Comparison of ENCODE assay signal across 28 cellular contexts in the genomic region with DNA sequence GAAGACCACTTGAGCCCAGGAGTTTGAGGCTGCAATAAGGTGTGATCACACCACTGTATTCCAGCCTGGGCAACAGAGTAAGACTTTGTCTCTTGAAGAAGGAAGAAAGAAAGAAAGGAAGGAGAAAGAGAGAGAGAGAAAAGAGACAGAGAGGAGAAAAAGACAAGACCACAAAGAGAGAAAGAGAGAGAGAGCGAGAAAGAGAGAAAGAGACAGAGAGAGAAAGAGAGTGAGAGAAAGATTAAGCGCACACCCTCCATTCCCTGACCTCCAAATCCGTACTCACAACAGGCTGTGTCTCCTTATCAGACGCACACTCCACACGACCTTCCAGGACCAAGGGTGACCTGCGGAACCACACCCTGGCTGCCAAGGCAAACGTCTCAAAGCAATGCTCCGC.
"Had no signal": no experiment of that assay in that cellular context is flagged by ENCODE, and none has a peak within 500 bp of the region (broad histone marks: within the 10 kb centered on the region; RNA-seq: fewer than 3 reads in every experiment).

No MANE protein-coding gene starts in this region.

- H3K27me3 Mint-ChIP-seq: naive thymus-derived CD8-positive, alpha-beta T cell had no signal

- H3K9me3 Mint-ChIP-seq: endodermal cell; naive thymus-derived CD8-positive, alpha-beta T cell; stimulated activated effector memory CD8-positive, alpha-beta T cell treated with anti-CD3 and anti-CD28 coated beads, Interleukin-12 subunit alpha, Interleukin-12 subunit beta, amount 100 ng/mL, for 72 hours had no signal

- H3K4me1 ChIP-seq: foreskin keratinocyte, left ventricle myocardium inferior, lower lobe of right lung, psoas muscle, upper lobe of right lung, uterus had no signal

- H3K4me3 ChIP-seq: dorsolateral prefrontal cortex, esophagus muscularis mucosa, gastroesophageal sphincter, heart right ventricle, left ventricle myocardium inferior, lower lobe of right lung, ovary, psoas muscle, sigmoid colon, thoracic aorta, tibial nerve, upper lobe of right lung, uterus had no signal

- H3K9me3 ChIP-seq: esophagus muscularis mucosa, gastroesophageal sphincter, heart right ventricle, left ventricle myocardium inferior, lower lobe of right lung, ovary, psoas muscle, sigmoid colon, thoracic aorta, tibial nerve, upper lobe of right lung, uterus had no signal

- ATAC-seq: foreskin keratinocyte; gastroesophageal sphincter; heart right ventricle; left colon; lower lobe of right lung; naive thymus-derived CD8-positive, alpha-beta T cell; psoas muscle; right cardiac atrium; stimulated activated effector memory CD8-positive, alpha-beta T cell treated with anti-CD3 and anti-CD28 coated beads, Interleukin-12 subunit alpha, Interleukin-12 subunit beta, amount 100 ng/mL, for 72 hours; stimulated activated naive CD8-positive, alpha-beta T cell treated with anti-CD3 and anti-CD28 coated beads, Interleukin-15, Interleukin-2, amounts not matched to agents 100 U/mL and 50 U/mL, for 24 hours; upper lobe of right lung had no signal

- H3K4me3 Mint-ChIP-seq: endodermal cell; naive thymus-derived CD8-positive, alpha-beta T cell; nephron progenitor cell; stimulated activated effector memory CD8-positive, alpha-beta T cell treated with anti-CD3 and anti-CD28 coated beads, Interleukin-12 subunit alpha, Interleukin-12 subunit beta, amount 100 ng/mL, for 72 hours had no signal

- H3K27ac Mint-ChIP-seq: endodermal cell; stimulated activated effector memory CD8-positive, alpha-beta T cell treated with anti-CD3 and anti-CD28 coated beads, Interleukin-12 subunit alpha, Interleukin-12 subunit beta, amount 100 ng/mL, for 72 hours had no signal

- H3K27me3 ChIP-seq: dorsolateral prefrontal cortex, esophagus muscularis mucosa, foreskin keratinocyte, gastroesophageal sphincter, heart right ventricle, ovary, sigmoid colon, tibial nerve, upper lobe of right lung, uterus had no signal

- H3K36me3 ChIP-seq: ovary, uterus had no signal

- H3K4me1 Mint-ChIP-seq: endodermal cell, nephron progenitor cell had no signal

- H3K27ac ChIP-seq: dorsolateral prefrontal cortex, esophagus muscularis mucosa, foreskin keratinocyte, gastroesophageal sphincter, heart right ventricle, left ventricle myocardium inferior, lower lobe of right lung, ovary, psoas muscle, sigmoid colon, thoracic aorta, tibial nerve, upper lobe of right lung, uterus had no signal

- DNase-seq: dorsolateral prefrontal cortex; effector CD4-positive, alpha-beta T cell; endodermal cell; foreskin keratinocyte; heart right ventricle; hippocampal formation; kidney glomerular epithelial cell; left colon; left ventricle myocardium inferior; lower lobe of right lung; naive thymus-derived CD8-positive, alpha-beta T cell; nephron progenitor cell; occipital lobe; ovary; posterior cingulate gyrus; psoas muscle; right cardiac atrium; sigmoid colon; stimulated activated CD4-positive, alpha-beta T cell treated with anti-CD3 and anti-CD28 coated beads, Interleukin-2, amount 100 ng/mL, for 24 hours; stimulated activated CD4-positive, alpha-beta T cell treated with anti-CD3 and anti-CD28 coated beads, Interleukin-4, amount 100 ng/mL, for 24 hours; stimulated activated naive CD8-positive, alpha-beta T cell treated with anti-CD3 and anti-CD28 coated beads, Interleukin-15, Interleukin-2, amounts not matched to agents 100 U/mL and 50 U/mL, for 24 hours; upper lobe of right lung; uterus had no signal
